24 cellular contexts compared by ENCODE assay signal in the genomic region with DNA sequence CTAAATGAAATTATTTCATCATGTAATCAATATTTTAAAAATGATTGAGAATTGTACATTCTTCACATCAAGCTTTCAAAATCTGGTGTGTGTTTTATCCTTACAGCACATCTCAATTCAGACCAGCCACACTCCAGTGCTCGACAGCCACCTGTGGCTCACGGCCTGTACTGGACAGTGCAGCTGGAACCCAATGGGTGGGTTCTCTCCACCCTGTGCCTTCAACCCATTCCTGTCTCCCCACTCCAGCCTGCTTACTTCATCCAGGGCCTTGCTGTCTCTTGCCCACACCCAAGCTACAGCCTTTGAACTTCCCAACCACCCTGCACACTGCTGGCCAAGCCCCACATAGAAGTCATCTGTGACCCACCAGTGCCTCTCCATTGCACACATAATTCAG. TPM values are rescaled to one million over a fixed set of nuclear protein-coding genes. Genes with fewer than 3 reads are reported as not detected.
"Had no signal": no experiment of that assay in that cellular context is flagged by ENCODE, and none has a peak within 500 bp of the region (broad histone marks: within the 10 kb centered on the region; RNA-seq: fewer than 3 reads in every experiment).

No MANE protein-coding gene starts in this region.

- H3K9me3 ChIP-seq: SK-N-SH had no signal

- ATAC-seq: Panc1, PC-3 had no signal

- DNase-seq: KBM-7; MV-4-11; NCI-H1048; NCI-H1105; NCI-H1417; NCI-H1436 treated with DMSO at 0.1 percent for 48 hours; NCI-H1694; NCI-H187 treated with DMSO at 0.1 percent for 48 hours; NCI-H2171 treated with DMSO at 0.1 percent for 48 hours; NCI-H345; NCI-H446 treated with DMSO at 0.1 percent for 48 hours; NCI-H510A treated with DMSO at 0.1 percent for 48 hours; NCI-H526; NCI-H82; NK-92 treated with Interleukin-12 subunit alpha and Interleukin-12 subunit beta, amount 100 ng/mL, for 24 hours; PC-3; SHP77; SK-N-SH had no signal

RNA-seq across cellular contexts. Expression of gene CYP19A1, which starts 17.6 kb away (rescaled TPM):
- total RNA-seq: HT-29, MCF 10A, PC-3 had no signal

RNA-seq across cellular contexts. Expression of gene GLDN, which starts 20.6 kb away (rescaled TPM):
- total RNA-seq: LHCN-M2, MCF 10A, OCI-LY7, SK-MEL-5 had no signal
